Comparison of ENCODE assay signal across 35 cellular contexts in the genomic region with DNA sequence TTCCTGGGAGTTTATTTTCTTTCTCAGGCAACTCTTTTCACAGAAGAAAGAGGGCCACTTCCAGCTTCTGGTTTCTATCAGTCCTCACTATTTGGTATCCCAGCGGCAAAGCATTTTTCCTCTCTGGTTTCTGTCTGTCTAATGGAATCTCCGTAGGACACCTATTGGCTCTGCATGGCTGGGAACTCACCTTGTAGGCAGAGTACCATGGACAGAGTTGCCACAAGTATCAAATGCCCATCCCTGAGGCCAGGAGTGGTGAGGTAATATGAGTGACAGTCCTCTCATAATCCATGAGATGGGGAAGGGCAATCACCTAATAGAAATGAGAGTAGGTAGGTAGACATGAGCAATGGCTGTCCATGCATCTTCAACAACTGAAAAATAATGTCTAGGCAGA.
"Had no signal": no experiment of that assay in that cellular context is flagged by ENCODE, and none has a peak within 500 bp of the region (broad histone marks: within the 10 kb centered on the region; RNA-seq: fewer than 3 reads in every experiment).

No MANE protein-coding gene starts in this region.

- H3K9me3 ChIP-seq: MG63 had no signal

- H3K27me3 ChIP-seq: MG63 had no signal

- H3K36me3 ChIP-seq: MG63 had no signal

- DNase-seq: Karpas-422, Kasumi-1, MG63, MM.1S, MV-4-11, NCI-H1048, NCI-H1092, NCI-H1092 treated with DMSO at 0.1 percent for 48 hours, NCI-H1105, NCI-H1105 treated with DMSO at 0.1 percent for 48 hours, NCI-H1417, NCI-H1417 treated with DMSO at 0.1 percent for 48 hours, NCI-H1436, NCI-H1436 treated with DMSO at 0.1 percent for 48 hours, NCI-H146, NCI-H1694, NCI-H1694 treated with DMSO at 0.1 percent for 48 hours, NCI-H187, NCI-H187 treated with DMSO at 0.1 percent for 48 hours, NCI-H1930, NCI-H2029, NCI-H2029 treated with DMSO at 0.1 percent for 48 hours, NCI-H2081, NCI-H2081 treated with DMSO at 0.1 percent for 48 hours, NCI-H2107, NCI-H2171, NCI-H2171 treated with DMSO at 0.1 percent for 48 hours, NCI-H2227 treated with DMSO at 0.1 percent for 48 hours, NCI-H226, NCI-H345, NCI-H446, NCI-H446 treated with DMSO at 0.1 percent for 48 hours, NCI-H510A, NCI-H510A treated with DMSO at 0.1 percent for 48 hours, NCI-H524 had no signal

- H3K4me3 ChIP-seq: MG63 had no signal
